2 cellular contexts compared by ENCODE assay signal in the genomic region with DNA sequence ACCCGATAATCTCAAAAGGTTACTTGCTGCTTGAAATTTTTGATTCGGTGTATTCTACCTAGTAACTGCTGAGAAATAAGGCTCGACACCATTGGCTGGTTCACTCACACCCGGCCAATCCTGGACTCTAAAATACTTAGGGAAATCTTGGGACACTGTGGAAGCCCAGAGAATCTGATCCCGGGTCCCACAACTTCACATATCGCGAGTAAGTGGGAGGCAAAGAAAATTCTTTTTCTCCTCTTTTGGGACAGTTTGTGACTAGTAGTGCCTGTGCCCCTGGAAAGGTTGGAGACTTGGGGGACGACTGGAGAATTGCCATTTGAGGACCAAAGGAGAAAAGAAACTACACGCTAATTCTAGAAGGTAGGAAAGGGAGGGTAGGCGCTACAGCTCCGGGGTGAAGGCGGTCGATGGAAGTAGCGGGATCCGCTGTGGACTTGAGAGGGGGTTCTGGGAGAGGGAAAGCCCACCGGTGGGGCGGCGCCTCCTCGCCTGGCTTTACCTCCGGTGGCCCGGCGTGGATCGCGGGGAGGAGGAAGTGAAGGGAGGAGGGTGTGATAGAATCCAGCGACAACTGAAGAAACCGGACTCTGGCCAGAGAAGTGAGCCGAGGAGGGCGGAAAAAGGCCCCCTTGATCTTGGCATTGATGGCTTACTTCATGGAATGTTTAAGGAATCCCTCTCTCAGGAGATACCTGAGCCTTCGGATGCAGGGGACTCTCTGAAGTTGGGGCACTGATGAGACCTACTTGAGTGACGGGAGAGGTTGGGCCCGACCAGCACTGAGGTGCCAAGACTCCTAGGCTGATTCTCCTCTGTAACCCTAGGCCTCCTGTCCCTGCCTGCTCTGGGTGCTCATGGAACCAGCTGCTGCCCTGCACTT.
TF ChIP-seq lines count a peak whose summit lies in the region.

No MANE protein-coding gene starts in this region.

TF ChIP-seq in A549, 52 proteins besides CTCF, POLR2A, EP300 and RAD21:
- TF ChIP-seq CHD2 (IDR thresholded peaks at IDR 0.05; ENCODE audit: low read length, partially characterized antibody) (peak; percentile 83), HOXB13 (CRISPR knock-in tag; IDR thresholded peaks at IDR 0.05; ENCODE audit: low read depth) (no peak), RFX5 (IDR thresholded peaks at IDR 0.05) (peak; percentile 99)
- TF ChIP-seq, protein P1, sequence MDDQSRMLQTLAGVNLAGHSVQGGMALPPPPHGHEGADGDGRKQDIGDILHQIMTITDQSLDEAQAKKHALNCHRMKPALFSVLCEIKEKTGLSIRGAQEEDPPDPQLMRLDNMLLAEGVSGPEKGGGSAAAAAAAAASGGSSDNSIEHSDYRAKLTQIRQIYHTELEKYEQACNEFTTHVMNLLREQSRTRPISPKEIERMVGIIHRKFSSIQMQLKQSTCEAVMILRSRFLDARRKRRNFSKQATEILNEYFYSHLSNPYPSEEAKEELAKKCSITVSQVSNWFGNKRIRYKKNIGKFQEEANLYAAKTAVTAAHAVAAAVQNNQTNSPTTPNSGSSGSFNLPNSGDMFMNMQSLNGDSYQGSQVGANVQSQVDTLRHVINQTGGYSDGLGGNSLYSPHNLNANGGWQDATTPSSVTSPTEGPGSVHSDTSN (IDR thresholded peaks at IDR 0.05): no peak
- TF ChIP-seq, protein P2, sequence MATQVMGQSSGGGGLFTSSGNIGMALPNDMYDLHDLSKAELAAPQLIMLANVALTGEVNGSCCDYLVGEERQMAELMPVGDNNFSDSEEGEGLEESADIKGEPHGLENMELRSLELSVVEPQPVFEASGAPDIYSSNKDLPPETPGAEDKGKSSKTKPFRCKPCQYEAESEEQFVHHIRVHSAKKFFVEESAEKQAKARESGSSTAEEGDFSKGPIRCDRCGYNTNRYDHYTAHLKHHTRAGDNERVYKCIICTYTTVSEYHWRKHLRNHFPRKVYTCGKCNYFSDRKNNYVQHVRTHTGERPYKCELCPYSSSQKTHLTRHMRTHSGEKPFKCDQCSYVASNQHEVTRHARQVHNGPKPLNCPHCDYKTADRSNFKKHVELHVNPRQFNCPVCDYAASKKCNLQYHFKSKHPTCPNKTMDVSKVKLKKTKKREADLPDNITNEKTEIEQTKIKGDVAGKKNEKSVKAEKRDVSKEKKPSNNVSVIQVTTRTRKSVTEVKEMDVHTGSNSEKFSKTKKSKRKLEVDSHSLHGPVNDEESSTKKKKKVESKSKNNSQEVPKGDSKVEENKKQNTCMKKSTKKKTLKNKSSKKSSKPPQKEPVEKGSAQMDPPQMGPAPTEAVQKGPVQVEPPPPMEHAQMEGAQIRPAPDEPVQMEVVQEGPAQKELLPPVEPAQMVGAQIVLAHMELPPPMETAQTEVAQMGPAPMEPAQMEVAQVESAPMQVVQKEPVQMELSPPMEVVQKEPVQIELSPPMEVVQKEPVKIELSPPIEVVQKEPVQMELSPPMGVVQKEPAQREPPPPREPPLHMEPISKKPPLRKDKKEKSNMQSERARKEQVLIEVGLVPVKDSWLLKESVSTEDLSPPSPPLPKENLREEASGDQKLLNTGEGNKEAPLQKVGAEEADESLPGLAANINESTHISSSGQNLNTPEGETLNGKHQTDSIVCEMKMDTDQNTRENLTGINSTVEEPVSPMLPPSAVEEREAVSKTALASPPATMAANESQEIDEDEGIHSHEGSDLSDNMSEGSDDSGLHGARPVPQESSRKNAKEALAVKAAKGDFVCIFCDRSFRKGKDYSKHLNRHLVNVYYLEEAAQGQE (IDR thresholded peaks at IDR 0.05): peak; percentile 82
- TF ChIP-seq, protein P3, sequence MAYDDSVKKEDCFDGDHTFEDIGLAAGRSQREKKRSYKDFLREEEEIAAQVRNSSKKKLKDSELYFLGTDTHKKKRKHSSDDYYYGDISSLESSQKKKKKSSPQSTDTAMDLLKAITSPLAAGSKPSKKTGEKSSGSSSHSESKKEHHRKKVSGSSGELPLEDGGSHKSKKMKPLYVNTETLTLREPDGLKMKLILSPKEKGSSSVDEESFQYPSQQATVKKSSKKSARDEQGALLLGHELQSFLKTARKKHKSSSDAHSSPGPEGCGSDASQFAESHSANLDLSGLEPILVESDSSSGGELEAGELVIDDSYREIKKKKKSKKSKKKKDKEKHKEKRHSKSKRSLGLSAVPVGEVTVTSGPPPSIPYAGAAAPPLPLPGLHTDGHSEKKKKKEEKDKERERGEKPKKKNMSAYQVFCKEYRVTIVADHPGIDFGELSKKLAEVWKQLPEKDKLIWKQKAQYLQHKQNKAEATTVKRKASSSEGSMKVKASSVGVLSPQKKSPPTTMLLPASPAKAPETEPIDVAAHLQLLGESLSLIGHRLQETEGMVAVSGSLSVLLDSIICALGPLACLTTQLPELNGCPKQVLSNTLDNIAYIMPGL (CRISPR knock-in tag; IDR thresholded peaks at IDR 0.05; ENCODE audit: borderline replicate concordance): no peak
TF ChIP-seq in A549: peak in this region for 3.

TF ChIP-seq in K562, 482 proteins besides CTCF, POLR2A, EP300 and RAD21 (continues in another document):
- TF ChIP-seq, protein P4, sequence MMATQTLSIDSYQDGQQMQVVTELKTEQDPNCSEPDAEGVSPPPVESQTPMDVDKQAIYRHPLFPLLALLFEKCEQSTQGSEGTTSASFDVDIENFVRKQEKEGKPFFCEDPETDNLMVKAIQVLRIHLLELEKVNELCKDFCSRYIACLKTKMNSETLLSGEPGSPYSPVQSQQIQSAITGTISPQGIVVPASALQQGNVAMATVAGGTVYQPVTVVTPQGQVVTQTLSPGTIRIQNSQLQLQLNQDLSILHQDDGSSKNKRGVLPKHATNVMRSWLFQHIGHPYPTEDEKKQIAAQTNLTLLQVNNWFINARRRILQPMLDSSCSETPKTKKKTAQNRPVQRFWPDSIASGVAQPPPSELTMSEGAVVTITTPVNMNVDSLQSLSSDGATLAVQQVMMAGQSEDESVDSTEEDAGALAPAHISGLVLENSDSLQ (IDR thresholded peaks at IDR 0.05): peak; percentile 73
- TF ChIP-seq HNRNPK (IDR thresholded peaks at IDR 0.05; ENCODE audit: low read depth, low read length, poor library complexity, severe bottlenecking) (no peak), BRD4 (IDR thresholded peaks at IDR 0.05) (no peak), SP1 (CRISPR knock-in tag; IDR thresholded peaks at IDR 0.05) (0 out of 2 replicates have a peak, but pooled peaks have one; percentile 7), TOE1 (IDR thresholded peaks at IDR 0.05; ENCODE audit: borderline replicate concordance) (peak; percentile 62; the same call in 1 of the 2 replicates), TOE1 (CRISPR knock-in tag; IDR thresholded peaks at IDR 0.05; ENCODE audit: borderline replicate concordance, low read depth) (no peak), HDAC2 (IDR thresholded peaks at IDR 0.05) (peak; percentile 75; the same call in 1 of the 2 replicates), NFE2 (IDR thresholded peaks at IDR 0.05; ENCODE audit: low read depth) (no peak), ZNF197 (CRISPR knock-in tag; IDR thresholded peaks at IDR 0.05; ENCODE audit: low read depth) (no peak), RFX5 (IDR thresholded peaks at IDR 0.05; ENCODE audit: low read depth, low read length) (peak; percentile 98), MAZ (CRISPR knock-in tag; conservative IDR thresholded peaks at IDR 0.05 in 1 of 2, IDR thresholded peaks at IDR 0.05 in 1 of 2) (peak; percentile 21 to 52; a peak in 2 of 4 replicates), DPF2 (IDR thresholded peaks at IDR 0.05) (peak; percentile 44), HDAC1 (IDR thresholded peaks at IDR 0.05) (peak in 1 of 2 experiments; percentile 74; a peak in 2 of 4 replicates), NBN (IDR thresholded peaks at IDR 0.05; ENCODE audit: low read depth) (0 out of 2 replicates have a peak, but pooled peaks have one; percentile 48), MYC (IDR thresholded peaks at IDR 0.05; ENCODE audit: low read depth, low read length) (peak; percentile 36; the same call in 1 of the 2 replicates), MYC (CRISPR knock-in tag; IDR thresholded peaks at IDR 0.05; ENCODE audit: borderline replicate concordance, low read depth) (no peak), ETS2 (tag; IDR thresholded peaks at IDR 0.05; ENCODE audit: borderline replicate concordance, poor library complexity, severe bottlenecking) (no peak), TRIM28 (IDR thresholded peaks at IDR 0.05) (peak; percentile 42; the same call in 1 of the 2 replicates)
- TF ChIP-seq, protein P5, sequence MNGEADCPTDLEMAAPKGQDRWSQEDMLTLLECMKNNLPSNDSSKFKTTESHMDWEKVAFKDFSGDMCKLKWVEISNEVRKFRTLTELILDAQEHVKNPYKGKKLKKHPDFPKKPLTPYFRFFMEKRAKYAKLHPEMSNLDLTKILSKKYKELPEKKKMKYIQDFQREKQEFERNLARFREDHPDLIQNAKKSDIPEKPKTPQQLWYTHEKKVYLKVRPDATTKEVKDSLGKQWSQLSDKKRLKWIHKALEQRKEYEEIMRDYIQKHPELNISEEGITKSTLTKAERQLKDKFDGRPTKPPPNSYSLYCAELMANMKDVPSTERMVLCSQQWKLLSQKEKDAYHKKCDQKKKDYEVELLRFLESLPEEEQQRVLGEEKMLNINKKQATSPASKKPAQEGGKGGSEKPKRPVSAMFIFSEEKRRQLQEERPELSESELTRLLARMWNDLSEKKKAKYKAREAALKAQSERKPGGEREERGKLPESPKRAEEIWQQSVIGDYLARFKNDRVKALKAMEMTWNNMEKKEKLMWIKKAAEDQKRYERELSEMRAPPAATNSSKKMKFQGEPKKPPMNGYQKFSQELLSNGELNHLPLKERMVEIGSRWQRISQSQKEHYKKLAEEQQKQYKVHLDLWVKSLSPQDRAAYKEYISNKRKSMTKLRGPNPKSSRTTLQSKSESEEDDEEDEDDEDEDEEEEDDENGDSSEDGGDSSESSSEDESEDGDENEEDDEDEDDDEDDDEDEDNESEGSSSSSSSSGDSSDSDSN (IDR thresholded peaks at IDR 0.05; ENCODE audit: borderline replicate concordance in 1 of 2, low read depth in 2 of 2, low read length in 2 of 2): peak in 1 of 2 experiments; percentile 55; a peak in 1 of 4 replicates
- TF ChIP-seq, protein P6, sequence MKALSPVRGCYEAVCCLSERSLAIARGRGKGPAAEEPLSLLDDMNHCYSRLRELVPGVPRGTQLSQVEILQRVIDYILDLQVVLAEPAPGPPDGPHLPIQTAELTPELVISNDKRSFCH (CRISPR knock-in tag; IDR thresholded peaks at IDR 0.05): no peak
- TF ChIP-seq, protein P6 (tag; IDR thresholded peaks at IDR 0.05): peak; percentile 56; the same call in 1 of the 2 replicates
- TF ChIP-seq, protein P7, sequence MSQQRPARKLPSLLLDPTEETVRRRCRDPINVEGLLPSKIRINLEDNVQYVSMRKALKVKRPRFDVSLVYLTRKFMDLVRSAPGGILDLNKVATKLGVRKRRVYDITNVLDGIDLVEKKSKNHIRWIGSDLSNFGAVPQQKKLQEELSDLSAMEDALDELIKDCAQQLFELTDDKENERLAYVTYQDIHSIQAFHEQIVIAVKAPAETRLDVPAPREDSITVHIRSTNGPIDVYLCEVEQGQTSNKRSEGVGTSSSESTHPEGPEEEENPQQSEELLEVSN (IDR thresholded peaks at IDR 0.05; ENCODE audit: borderline replicate concordance in 1 of 2, extremely low read depth in 1 of 2, insufficient read depth in 1 of 2, insufficient read length in 1 of 2, low read depth in 1 of 2, low read length in 1 of 2, poor library complexity in 1 of 2, severe bottlenecking in 1 of 2): peak; percentile 20 to 54
